ENCODE assay signal across 1 cellular context in the genomic region with DNA sequence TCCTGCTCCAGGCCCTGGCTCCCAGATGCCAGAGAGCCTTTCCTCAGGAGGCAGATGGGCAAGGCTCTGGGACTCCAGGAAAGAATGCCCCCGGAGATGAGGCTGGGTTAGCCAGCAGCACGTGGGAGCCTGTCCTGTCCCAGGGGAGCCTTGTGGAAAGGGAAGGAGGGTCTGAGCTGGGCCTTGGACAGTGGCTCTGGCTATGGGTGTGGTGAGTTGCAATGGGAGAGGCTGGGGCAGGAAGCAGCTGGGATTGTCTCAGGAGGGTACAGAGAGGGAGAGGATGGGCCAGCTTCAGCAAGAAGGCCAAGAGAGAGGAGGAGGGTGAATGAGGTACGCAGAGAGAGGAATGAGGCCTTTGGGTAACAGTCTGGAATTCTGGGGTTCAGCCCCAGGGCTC.
TF ChIP-seq lines count a peak whose summit lies in the region.

No MANE protein-coding gene starts in this region.

TF ChIP-seq in H1, 55 proteins besides CTCF, POLR2A, EP300 and RAD21:
- no peak for TF ChIP-seq EZH2 (IDR thresholded peaks at IDR 0.05; ENCODE audit: low read depth, low read length, severe bottlenecking)
- TF ChIP-seq, protein P1, sequence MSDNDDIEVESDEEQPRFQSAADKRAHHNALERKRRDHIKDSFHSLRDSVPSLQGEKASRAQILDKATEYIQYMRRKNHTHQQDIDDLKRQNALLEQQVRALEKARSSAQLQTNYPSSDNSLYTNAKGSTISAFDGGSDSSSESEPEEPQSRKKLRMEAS (IDR thresholded peaks at IDR 0.05) = peak; percentile 30; the same call in 1 of the 2 replicates
- TF ChIP-seq PHF8 (conservative IDR thresholded peaks at IDR 0.05; ENCODE audit: low read depth, low read length) = no peak
- TF ChIP-seq SUZ12 (IDR thresholded peaks at IDR 0.05; ENCODE audit: low read length) = no peak
- TF ChIP-seq BCL11A (IDR thresholded peaks at IDR 0.05; ENCODE audit: low read depth in 2 of 2, low read length in 2 of 2) = no peak
- TF ChIP-seq KDM4A (IDR thresholded peaks at IDR 0.05; ENCODE audit: low read depth, low read length, severe bottlenecking) = no peak
- TF ChIP-seq TAF7 (optimal IDR thresholded peaks at IDR 0.05; ENCODE audit: borderline replicate concordance, low read depth, low read length) = no peak
- TF ChIP-seq JUN (IDR thresholded peaks at IDR 0.05; ENCODE audit: low read depth, low read length) = no peak
